1 cellular context compared by ENCODE assay signal in the genomic region with DNA sequence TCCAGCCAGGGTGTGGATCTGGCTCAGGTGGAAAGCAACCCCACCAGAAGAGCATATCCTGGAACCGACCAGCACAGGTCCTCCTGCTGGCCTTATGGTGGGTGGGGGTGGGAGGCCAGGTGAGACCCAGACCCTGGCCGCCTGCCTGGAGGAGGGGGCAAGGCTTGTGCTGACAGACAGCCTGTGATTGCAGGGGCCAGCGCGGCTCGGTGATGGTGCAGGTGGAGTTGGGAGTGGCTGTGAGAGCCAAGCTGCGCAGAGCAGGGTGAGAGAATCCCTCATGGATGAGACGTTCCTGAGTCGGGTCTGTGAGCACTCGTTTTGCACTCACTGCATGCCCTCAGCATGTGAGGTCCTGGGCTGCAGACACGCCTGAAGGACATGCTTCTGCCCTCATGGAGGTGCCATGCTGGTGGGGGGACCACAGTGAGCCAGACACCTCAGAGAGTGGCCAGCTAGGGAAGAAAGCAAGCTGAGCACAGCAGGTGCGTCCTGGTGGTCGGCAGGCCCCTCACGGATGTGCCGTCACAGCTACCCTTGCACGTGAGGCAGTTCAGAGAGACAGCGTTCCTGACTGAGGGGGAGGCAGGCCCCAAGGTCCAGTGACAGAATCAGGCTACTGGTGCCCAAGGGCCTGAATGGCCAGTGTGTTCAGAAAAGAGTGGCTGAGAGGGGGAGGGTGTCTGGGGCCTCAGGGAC.
TF ChIP-seq lines count a peak whose summit lies in the region.

No MANE protein-coding gene starts in this region.

TF ChIP-seq in H1, 55 proteins besides CTCF, POLR2A, EP300 and RAD21:
- TF ChIP-seq CTBP2 (IDR thresholded peaks at IDR 0.05; ENCODE audit: borderline replicate concordance, insufficient read depth, insufficient read length, low read length): no peak
- no peak for TF ChIP-seq NANOG (IDR thresholded peaks at IDR 0.05; ENCODE audit: insufficient read depth, low read depth, low read length, poor library complexity, severe bottlenecking)
- TF ChIP-seq SIX5 (IDR thresholded peaks at IDR 0.05; ENCODE audit: low read depth, low read length): no peak
- TF ChIP-seq CHD2 (IDR thresholded peaks at IDR 0.05; ENCODE audit: low read length): no peak
- TF ChIP-seq HDAC6 (IDR thresholded peaks at IDR 0.05; ENCODE audit: low read depth, low read length): no peak
- TF ChIP-seq CHD1 (IDR thresholded peaks at IDR 0.05; ENCODE audit: low read depth, low read length): no peak
- no peak for TF ChIP-seq KDM5A (IDR thresholded peaks at IDR 0.05; ENCODE audit: low read length)
- no peak for TF ChIP-seq SRF (IDR thresholded peaks at IDR 0.05; ENCODE audit: low read depth, low read length)
